Comparison of ENCODE assay signal across 1 cellular context in genomic region chr15:34161329-34161953, GRCh38.
TF ChIP-seq lines count a peak whose summit lies in the region.

No MANE protein-coding gene starts in this region.

TF ChIP-seq in IMR-90, 13 proteins besides CTCF, POLR2A, EP300 and RAD21:
- TF ChIP-seq MAFK (IDR thresholded peaks at IDR 0.05; ENCODE audit: low read depth, low read length): no peak
- no peak for TF ChIP-seq NFE2L2 (IDR thresholded peaks at IDR 0.05; ENCODE audit: low read depth, low read length)
- no peak for TF ChIP-seq USF2 (IDR thresholded peaks at IDR 0.05; ENCODE audit: low read depth, low read length)
- TF ChIP-seq RCOR1 (IDR thresholded peaks at IDR 0.05; ENCODE audit: insufficient replicate concordance, low read length): no peak
- no peak for TF ChIP-seq FOS (IDR thresholded peaks at IDR 0.05; ENCODE audit: low read depth, low read length)
